ENCODE assay signal across 13 cellular contexts in genomic region chr1:2214541-2215241, GRCh38. TPM values are rescaled to one million over a fixed set of nuclear protein-coding genes. Genes with fewer than 3 reads are reported as not detected.
DNase-seq lines count a peak whose midpoint lies in the region; ATAC-seq and TF ChIP-seq lines count a peak whose summit lies in the region.
"Had no signal": no experiment of that assay in that cellular context is flagged by ENCODE, and none has a peak within 500 bp of the region (broad histone marks: within the 10 kb centered on the region; RNA-seq: fewer than 3 reads in every experiment).

No MANE protein-coding gene starts in this region.

- H3K27me3 ChIP-seq in layer of hippocampus (ENCODE audit: control insufficient read depth, insufficient read depth, low read length), result no peaks in the 10 kb centered on the region
- H3K27me3 ChIP-seq in prostate gland (replicated peaks; ENCODE audit: insufficient read depth), result no peaks in the 10 kb centered on the region
- H3K27me3 ChIP-seq in aorta (ENCODE audit: control insufficient read depth in 1 of 2, insufficient read depth in 2 of 2, low read length in 1 of 2), result no peaks in the 10 kb centered on the region
- no peaks in the 10 kb centered on the region for H3K27me3 ChIP-seq in PC-9 (ENCODE audit: insufficient read depth, low read depth)

- H3K4me3 Mint-ChIP-seq in stimulated activated naive B cell treated with anti-CD40 and anti-IgM and Interleukin-4, amounts not matched to agents 10 μg/mL and 1 μg/mL and 100 μg/mL, for 72 hours, result no peak overlapping the region
- H3K4me3 Mint-ChIP-seq: naive thymus-derived CD8-positive, alpha-beta T cell; T-helper 2 cell treated with Interferon-gamma antibody and Interleukin-4, amounts not matched to agents 5 μg/mL and 100 μg/mL, for 36 hours had no signal

- no peaks in the 10 kb centered on the region for H3K79me2 ChIP-seq in PC-9 (ENCODE audit: low read depth)

- H3K36me3 ChIP-seq in prostate gland, result no peaks in the 10 kb centered on the region
- no peaks in the 10 kb centered on the region for H3K36me3 ChIP-seq in aorta (ENCODE audit: control insufficient read depth in 1 of 2, insufficient read depth in 2 of 2, low read length in 1 of 2)
- H3K36me3 ChIP-seq in PC-9 (ENCODE audit: low read depth), result no peaks in the 10 kb centered on the region

- no peaks in the 10 kb centered on the region for H3K4me1 Mint-ChIP-seq in stimulated activated naive B cell treated with anti-CD40 and anti-IgM and Interleukin-4, amounts not matched to agents 10 μg/mL and 1 μg/mL and 100 μg/mL, for 72 hours

- no peaks in the 10 kb centered on the region for H3K36me3 Mint-ChIP-seq in stimulated activated naive B cell treated with anti-CD40 and anti-IgM and Interleukin-4, amounts not matched to agents 10 μg/mL and 1 μg/mL and 100 μg/mL, for 72 hours
- H3K36me3 Mint-ChIP-seq: naive thymus-derived CD8-positive, alpha-beta T cell had no signal

- H3K9me3 Mint-ChIP-seq in stimulated activated naive B cell treated with anti-CD40 and anti-IgM and Interleukin-4, amounts not matched to agents 10 μg/mL and 1 μg/mL and 100 μg/mL, for 72 hours, result peaks cover 4 to 5% of the 10 kb centered on the region in 2 donors
- H3K9me3 Mint-ChIP-seq: T-helper 2 cell treated with Interferon-gamma antibody and Interleukin-4, amounts not matched to agents 5 μg/mL and 100 μg/mL, for 36 hours had no signal

- H3K4me3 ChIP-seq in prostate gland, result no peak overlapping the region
- H3K4me3 ChIP-seq in aorta (ENCODE audit: low read length in 2 of 2), result no peak overlapping the region
- H3K4me3 ChIP-seq in PC-9, result no peak overlapping the region

- H2AFZ ChIP-seq in PC-9, result no peak overlapping the region

- H3F3A ChIP-seq in PC-9 (ENCODE audit: insufficient read depth, low read depth), result peaks cover 12% of the 10 kb centered on the region; the same call in 1 of the 2 replicates

- no peaks in the 10 kb centered on the region for H4K20me1 ChIP-seq in PC-9 (ENCODE audit: insufficient read depth)

- DNase-seq in Right ventricle myocardium inferior (ENCODE audit: missing footprints) (no peak), cardiac septum (ENCODE audit: low spot score) (no peak), prostate gland (ENCODE audit: low spot score) (no peak), aorta (peak; percentile 74 to 85), NCI-H1694 (lab: John Stamatoyannopoulos, UW) (no peak), PC-9 (no peak)
- no peak for DNase-seq in stimulated activated naive B cell treated with anti-CD40 and anti-IgM and Interleukin-4, amounts not matched to agents 10 μg/mL and 1 μg/mL and 100 μg/mL, for 72 hours
- DNase-seq: central memory CD4-positive, alpha-beta T cell; glutamatergic neuron; naive thymus-derived CD8-positive, alpha-beta T cell; NCI-H82 had no signal

- no peaks in the 10 kb centered on the region for H3K9me2 ChIP-seq in PC-9 (ENCODE audit: insufficient read depth)

- WGBS in prostate gland, result 47% methylated on average over 15 of the region's 21 CpGs
- WGBS in aorta, 2 donors, result 22% methylated on average over 18 to 21 of the region's 21 CpGs

- H3K4me1 ChIP-seq in prostate gland (replicated peaks), result peaks cover 26% of the 10 kb centered on the region
- peaks cover 0 to 2% of the 10 kb centered on the region in 2 donors for H3K4me1 ChIP-seq in aorta (ENCODE audit: control insufficient read depth in 1 of 2, insufficient read depth in 2 of 2, low read length in 2 of 2)
- H3K4me1 ChIP-seq in PC-9 (replicated peaks; ENCODE audit: insufficient read depth), result peaks cover 21% of the 10 kb centered on the region

- peak overlapping the region; percentile 97 for H3K27ac ChIP-seq in layer of hippocampus (ENCODE audit: low read depth, low read length)
- peak overlapping the region; percentile 90 to 93 for H3K27ac ChIP-seq in prostate gland
- peak overlapping the region; percentile 96 to 99 for H3K27ac ChIP-seq in aorta (ENCODE audit: low read depth in 1 of 2, low read length in 2 of 2)
- no peak overlapping the region for H3K27ac ChIP-seq in PC-9

- no TSS peak for BruUV-seq in PC-9 (replicated peaks; lab: Mats Ljungman, UMichigan)

- POLR2A ChIA-PET in PC-9 (lab: Charles Lee; ENCODE audit: unreplicated experiment), result interaction anchor here (0.5 to 0.6 kb wide), 2 partner anchors 10 to 76 kb away, joined by 3 to 4 read pairs; no protein-coding TSS in a partner anchor

- CTCF ChIA-PET in PC-9 (lab: Charles Lee), result no interaction called here

- peak; percentile 8 for ATAC-seq in Right ventricle myocardium inferior
- peak; percentile 3 for ATAC-seq in aorta (ENCODE audit: low FRiP score)
- ATAC-seq in stimulated activated naive B cell treated with anti-CD40 and anti-IgM and Interleukin-4, amounts not matched to agents 10 μg/mL and 1 μg/mL and 100 μg/mL, for 72 hours (replicated peaks), result no peak
- ATAC-seq: naive thymus-derived CD8-positive, alpha-beta T cell had no signal

- H3K27ac Mint-ChIP-seq in stimulated activated naive B cell treated with anti-CD40 and anti-IgM and Interleukin-4, amounts not matched to agents 10 μg/mL and 1 μg/mL and 100 μg/mL, for 72 hours, result no peak overlapping the region
- H3K27ac Mint-ChIP-seq: T-helper 2 cell treated with Interferon-gamma antibody and Interleukin-4, amounts not matched to agents 5 μg/mL and 100 μg/mL, for 36 hours had no signal

- TF ChIP-seq CTCF in prostate gland (IDR thresholded peaks at IDR 0.05) (no peak), PC-9 (conservative IDR thresholded peaks at IDR 0.05) (no peak)

- no peak for TF ChIP-seq POLR2A in prostate gland (IDR thresholded peaks at IDR 0.05)

- H3K9me3 ChIP-seq in prostate gland, result no peaks in the 10 kb centered on the region
- no peaks in the 10 kb centered on the region for H3K9me3 ChIP-seq in aorta (ENCODE audit: control insufficient read depth, low read length)
- no peaks in the 10 kb centered on the region for H3K9me3 ChIP-seq in PC-9 (ENCODE audit: insufficient read depth, low read depth)

- intact Hi-C loops in Right ventricle myocardium inferior (cut with DNase I) (no loop called here), cardiac septum (cut with DNase I) (loop anchor here (5.0 kb wide), 1 partner anchor 63 kb away; no protein-coding TSS in a partner anchor), prostate gland (cut with DNase I) (no loop called here), aorta (cut with DNase I) (loop anchor here in 1 of 2 donors (1.0 kb wide), 1 partner anchor 13 kb away; no protein-coding TSS in a partner anchor), PC-9 (cut with micrococcal nuclease; ENCODE audit: unreplicated experiment) (loop anchor here (5.0 kb wide), 1 partner anchor 78 kb away; no protein-coding TSS in a partner anchor)

- H3K27me3 Mint-ChIP-seq in stimulated activated naive B cell treated with anti-CD40 and anti-IgM and Interleukin-4, amounts not matched to agents 10 μg/mL and 1 μg/mL and 100 μg/mL, for 72 hours, result no peaks in the 10 kb centered on the region
- H3K27me3 Mint-ChIP-seq: naive thymus-derived CD8-positive, alpha-beta T cell had no signal

- no peak overlapping the region for H3K4me2 ChIP-seq in PC-9

RNA-seq across cellular contexts. Expression of gene SKI, which starts 13.4 kb away (rescaled TPM):
- total RNA-seq in Right ventricle myocardium inferior (38.5 TPM), cardiac septum (39.9 TPM), prostate gland (100 to 1,000 TPM in 1 of 2 donors, 10 to 100 TPM in 1; 46.2 to 114 TPM), aorta (100 to 1,000 TPM; 114 to 129 TPM), PC-9 (2021) (36.2 and 39.1 TPM in 2 replicates)
- polyA plus RNA-seq in aorta, result 10 to 100 TPM; 20.7 to 34.7 TPM

RNA-seq across cellular contexts. Expression of gene FAAP20, which starts 20.1 kb away (rescaled TPM):
- 43.9 TPM for total RNA-seq in Right ventricle myocardium inferior
- total RNA-seq in cardiac septum, result 40.5 TPM
- total RNA-seq in prostate gland, result 10 to 100 TPM; 55.9 to 70.4 TPM
- total RNA-seq in aorta, result 10 to 100 TPM; 49.0 to 59.9 TPM
- 100 to 1,000 TPM in 1 of 2 donors, 10 to 100 TPM in 1; 61.2 to 124 TPM for polyA plus RNA-seq in aorta
- total RNA-seq in PC-9 (2021), result 72.1 and 97.1 TPM in 2 replicates

Comparison
In these comparisons a context has a peak if more than half of its experiments do, and no peak if none do; other contexts are left out.
1. intact Hi-C loops: an anchor here in cardiac septum (5.0 kb wide) and PC-9 (5.0 kb wide); none called in Right ventricle myocardium inferior and prostate gland.
2. ATAC-seq: peak in Right ventricle myocardium inferior (single experiment) and aorta (single experiment); none in stimulated activated naive B cell treated with anti-CD40 and anti-IgM and Interleukin-4, amounts not matched to agents 10 μg/mL and 1 μg/mL and 100 μg/mL, for 72 hours (0 of 2).
3. DNase-seq: peak in aorta (2 of 2); none in Right ventricle myocardium inferior (single experiment), cardiac septum (single experiment), prostate gland (single experiment), stimulated activated naive B cell treated with anti-CD40 and anti-IgM and Interleukin-4, amounts not matched to agents 10 μg/mL and 1 μg/mL and 100 μg/mL, for 72 hours (single experiment), NCI-H1694 (single experiment) and PC-9 (0 of 2).